ENCODE assay signal across 24 cellular contexts in the genomic region with DNA sequence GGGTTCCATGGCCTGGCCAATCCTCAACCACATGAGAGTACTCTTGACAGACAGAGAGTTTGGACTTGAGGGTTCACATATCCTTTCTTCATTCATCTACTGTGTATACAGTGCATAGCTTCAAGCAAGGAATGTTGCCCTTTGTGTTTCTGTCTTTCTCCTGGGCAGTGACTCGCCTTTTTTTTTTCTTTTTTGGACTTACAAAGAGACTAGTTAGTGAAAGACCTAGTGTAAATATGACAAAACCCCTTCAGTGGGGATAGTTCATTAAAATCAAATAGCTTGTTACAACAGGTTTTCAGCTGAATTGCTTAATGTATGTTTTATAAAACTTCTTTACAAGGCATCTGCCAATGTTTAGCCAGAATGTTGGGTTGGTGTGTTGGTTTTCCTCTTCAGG.
"Had no signal": no experiment of that assay in that cellular context is flagged by ENCODE, and none has a peak within 500 bp of the region (broad histone marks: within the 10 kb centered on the region; RNA-seq: fewer than 3 reads in every experiment).

No MANE protein-coding gene starts in this region.

- FAIRE-seq: endometrium had no signal

- H3K9me3 ChIP-seq: gastrocnemius medialis, left ventricle myocardium inferior, ovary, psoas muscle, sigmoid colon, thoracic aorta, transverse colon, upper lobe of right lung, uterus had no signal

- DNase-seq: cerebellar nuclear complex; cortex of kidney; effector memory CD8-positive, alpha-beta T cell; gastrocnemius medialis; left colon; left ventricle myocardium inferior; lower lobe of right lung; natural killer cell; occipital lobe; ovary; posterior cingulate gyrus; psoas muscle; right cardiac atrium; sigmoid colon; stimulated activated CD4-positive, alpha-beta T cell treated with anti-CD3 and anti-CD28 coated beads, Interleukin-2, amount 100 ng/mL, for 24 hours; stimulated activated CD4-positive, alpha-beta T cell treated with anti-CD3 and anti-CD28 coated beads, Interleukin-4, amount 100 ng/mL, for 24 hours; stimulated activated naive B cell treated with anti-CD40 and anti-IgM and Interleukin-4, amounts not matched to agents 10 μg/mL and 1 μg/mL and 100 μg/mL, for 72 hours; transverse colon; upper lobe of right lung; uterus had no signal

- H3K36me3 ChIP-seq: gastrocnemius medialis, left ventricle myocardium inferior, lower lobe of right lung, ovary, sigmoid colon, thoracic aorta, transverse colon, upper lobe of right lung, uterus had no signal

- H3K4me1 ChIP-seq: gastrocnemius medialis, left ventricle myocardium inferior, lower lobe of right lung, psoas muscle, upper lobe of right lung, uterus had no signal

- H3K4me3 Mint-ChIP-seq: effector memory CD8-positive, alpha-beta T cell; memory B cell; natural killer cell; stimulated activated naive B cell treated with anti-CD40 and anti-IgM and Interleukin-4, amounts not matched to agents 10 μg/mL and 1 μg/mL and 100 μg/mL, for 72 hours; stimulated activated naive CD8-positive, alpha-beta T cell treated with anti-CD3 and anti-CD28 coated beads, Interleukin-15, Interleukin-2, amounts not matched to agents 100 ng/mL and 50 ng/mL, for 24 hours had no signal

- H3K27ac Mint-ChIP-seq: effector memory CD8-positive, alpha-beta T cell; memory B cell; natural killer cell; stimulated activated naive B cell treated with anti-CD40 and anti-IgM and Interleukin-4, amounts not matched to agents 10 μg/mL and 1 μg/mL and 100 μg/mL, for 72 hours; stimulated activated naive CD8-positive, alpha-beta T cell treated with anti-CD3 and anti-CD28 coated beads, Interleukin-15, Interleukin-2, amounts not matched to agents 100 ng/mL and 50 ng/mL, for 24 hours had no signal

- H3K36me3 Mint-ChIP-seq: memory B cell; natural killer cell; stimulated activated naive B cell treated with anti-CD40 and anti-IgM and Interleukin-4, amounts not matched to agents 10 μg/mL and 1 μg/mL and 100 μg/mL, for 72 hours had no signal

- ATAC-seq: effector memory CD8-positive, alpha-beta T cell; gastrocnemius medialis; left colon; lower lobe of right lung; psoas muscle; right cardiac atrium; stimulated activated naive B cell treated with anti-CD40 and anti-IgM and Interleukin-4, amounts not matched to agents 10 μg/mL and 1 μg/mL and 100 μg/mL, for 72 hours; upper lobe of right lung had no signal

- H3K4me3 ChIP-seq: gastrocnemius medialis, left ventricle myocardium inferior, lower lobe of right lung, ovary, psoas muscle, sigmoid colon, thoracic aorta, transverse colon, upper lobe of right lung, uterus had no signal

- H3K27ac ChIP-seq: gastrocnemius medialis, left ventricle myocardium inferior, lower lobe of right lung, ovary, psoas muscle, thoracic aorta, transverse colon, upper lobe of right lung, uterus had no signal

- H3K27me3 ChIP-seq: gastrocnemius medialis, ovary, sigmoid colon, transverse colon, upper lobe of right lung, uterus had no signal

- H3K9me3 Mint-ChIP-seq: effector memory CD8-positive, alpha-beta T cell; natural killer cell; stimulated activated naive CD8-positive, alpha-beta T cell treated with anti-CD3 and anti-CD28 coated beads, Interleukin-15, Interleukin-2, amounts not matched to agents 100 ng/mL and 50 ng/mL, for 24 hours had no signal

- H3K4me1 Mint-ChIP-seq: memory B cell; natural killer cell; stimulated activated naive B cell treated with anti-CD40 and anti-IgM and Interleukin-4, amounts not matched to agents 10 μg/mL and 1 μg/mL and 100 μg/mL, for 72 hours had no signal
